25 cellular contexts compared by ENCODE assay signal in the genomic region with DNA sequence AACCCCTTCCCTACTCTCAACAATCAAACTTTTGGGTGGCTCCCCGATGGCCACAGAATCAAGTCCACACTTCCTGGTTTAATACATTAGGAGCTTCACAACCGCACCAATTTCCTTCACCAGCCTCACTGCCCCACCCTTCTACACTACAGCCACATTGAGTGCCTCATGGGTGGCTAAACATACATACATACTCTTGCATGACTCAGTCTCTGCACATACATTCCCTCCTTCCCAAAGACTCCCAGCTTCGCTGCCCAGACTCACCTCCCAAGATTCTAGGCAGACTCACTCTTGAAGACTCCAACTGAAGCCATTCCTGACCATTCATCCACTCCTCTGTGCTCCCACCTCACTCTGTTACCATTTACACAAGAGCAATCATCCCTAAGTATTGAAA.
DNase-seq lines count a peak whose midpoint lies in the region; ATAC-seq and TF ChIP-seq lines count a peak whose summit lies in the region.
"Had no signal": no experiment of that assay in that cellular context is flagged by ENCODE, and none has a peak within 500 bp of the region (broad histone marks: within the 10 kb centered on the region; RNA-seq: fewer than 3 reads in every experiment).

No MANE protein-coding gene starts in this region.

- H3K4me3 ChIP-seq in astrocyte of the spinal cord (ENCODE audit: low read depth, low read length) = no peak overlapping the region
- H3K4me3 ChIP-seq: K562, SJCRH30, upper lobe of left lung had no signal

- no peak for DNase-seq in stimulated activated naive CD8-positive, alpha-beta T cell treated with anti-CD3 and anti-CD28 coated beads, Interleukin-15, amount 100 ng/mL, for 72 hours
- no peak for DNase-seq in stimulated activated naive CD8-positive, alpha-beta T cell treated with anti-CD3 and anti-CD28 coated beads, Interleukin-15, Interleukin-2, amounts not matched to agents 100 U/mL and 50 U/mL, for 24 hours
- DNase-seq in astrocyte of the spinal cord (ENCODE audit: low read depth, low spot score) (peak; percentile 22), kidney tubule cell (ENCODE audit: low spot score) (peak; percentile 57), DMS114 treated with DMSO at 0.1 percent for 48 hours (lab: John Stamatoyannopoulos, UW; ENCODE audit: unreplicated experiment) (no peak), NCI-H82 treated with DMSO at 0.1 percent for 48 hours (lab: John Stamatoyannopoulos, UW; ENCODE audit: unreplicated experiment) (no peak), NCI-H1436 (lab: John Stamatoyannopoulos, UW) (no peak)
- DNase-seq: 8988T; activated CD4-positive, alpha-beta T cell treated with anti-CD3 and anti-CD28 coated beads, Interleukin-2, amount 50 U/mL, for 1 hour; activated CD8-positive, alpha-beta memory T cell treated with anti-CD3 and anti-CD28 coated beads, Interleukin-2, amount 50 U/mL, for 4 hours; activated naive CD8-positive, alpha-beta T cell treated with anti-CD3 and anti-CD28 coated beads, Interleukin-2, amount 10 ng/mL, durations not matched to agents 7 days and 5 days; AML-193; kidney glomerular epithelial cell; mesendoderm; naive thymus-derived CD8-positive, alpha-beta T cell; NCI-H1694 treated with DMSO at 0.1 percent for 48 hours; posterior cingulate gyrus; SJCRH30; upper lobe of left lung; WERI-Rb-1 had no signal

- H3K9me3 Mint-ChIP-seq in stimulated activated naive CD8-positive, alpha-beta T cell treated with anti-CD3 and anti-CD28 coated beads, Interleukin-15, amount 100 ng/mL, for 72 hours = peaks cover 0 to 7% of the 10 kb centered on the region in 2 donors
- H3K9me3 Mint-ChIP-seq: T-helper 1 cell treated with Interleukin-12 subunit alpha and Interleukin-12 subunit beta and Interleukin-4 antibody, amounts not matched to agents 30 μg/mL and 1 μg/mL, for 36 hours had no signal

- in situ Hi-C loops in astrocyte of the spinal cord (cut with HindIII; ENCODE audit: low sequenced_read_pairs) = no loop called here

- H3K27me3 Mint-ChIP-seq in stimulated activated naive CD8-positive, alpha-beta T cell treated with anti-CD3 and anti-CD28 coated beads, Interleukin-15, amount 100 ng/mL, for 72 hours = no peaks in the 10 kb centered on the region
- H3K27me3 Mint-ChIP-seq: activated naive CD8-positive, alpha-beta T cell treated with anti-CD3 and anti-CD28 coated beads, Interleukin-2, amount 10 ng/mL, durations not matched to agents 7 days and 5 days; naive thymus-derived CD8-positive, alpha-beta T cell had no signal

- TF ChIP-seq CTCF in astrocyte of the spinal cord (IDR thresholded peaks at IDR 0.05; ENCODE audit: low read depth, low read length) = no peak

- H3K4me1 Mint-ChIP-seq in stimulated activated naive CD8-positive, alpha-beta T cell treated with anti-CD3 and anti-CD28 coated beads, Interleukin-15, amount 100 ng/mL, for 72 hours = peaks cover 8% of the 10 kb centered on the region

- no peak overlapping the region for H3K4me3 Mint-ChIP-seq in stimulated activated naive CD8-positive, alpha-beta T cell treated with anti-CD3 and anti-CD28 coated beads, Interleukin-15, amount 100 ng/mL, for 72 hours
- H3K4me3 Mint-ChIP-seq: activated naive CD8-positive, alpha-beta T cell treated with anti-CD3 and anti-CD28 coated beads, Interleukin-2, amount 10 ng/mL, durations not matched to agents 7 days and 5 days; naive thymus-derived CD8-positive, alpha-beta T cell; T-helper 1 cell treated with Interleukin-12 subunit alpha and Interleukin-12 subunit beta and Interleukin-4 antibody, amounts not matched to agents 30 μg/mL and 1 μg/mL, for 36 hours had no signal

- H3K27ac Mint-ChIP-seq in stimulated activated naive CD8-positive, alpha-beta T cell treated with anti-CD3 and anti-CD28 coated beads, Interleukin-15, amount 100 ng/mL, for 72 hours = peak overlapping the region; percentile 11 to 16
- H3K27ac Mint-ChIP-seq: activated naive CD8-positive, alpha-beta T cell treated with anti-CD3 and anti-CD28 coated beads, Interleukin-2, amount 10 ng/mL, durations not matched to agents 7 days and 5 days; activated T-helper 2 cell treated with anti-CD3 and anti-CD28 coated beads, Interferon-gamma antibody, Interleukin-2, Interleukin-4, amounts not matched to agents 10 μg/mL and 5 μg/mL and 100 μg/mL, durations not matched to agents 14 hours and 24 hours and 36 hours; naive thymus-derived CD8-positive, alpha-beta T cell; T-helper 1 cell treated with Interleukin-12 subunit alpha and Interleukin-12 subunit beta and Interleukin-4 antibody, amounts not matched to agents 30 μg/mL and 1 μg/mL, for 36 hours had no signal

- no peak for ATAC-seq in stimulated activated naive CD8-positive, alpha-beta T cell treated with anti-CD3 and anti-CD28 coated beads, Interleukin-15, amount 100 ng/mL, for 72 hours
- no peak for ATAC-seq in stimulated activated naive CD8-positive, alpha-beta T cell treated with anti-CD3 and anti-CD28 coated beads, Interleukin-15, Interleukin-2, amounts not matched to agents 100 U/mL and 50 U/mL, for 24 hours
- no peak for ATAC-seq in HG02981 (IDR thresholded peaks at IDR 0.05; ENCODE audit: unreplicated experiment)
- ATAC-seq: HCT116; K562; naive thymus-derived CD8-positive, alpha-beta T cell had no signal

Comparison
In these comparisons a context has a peak if more than half of its experiments do, and no peak if none do; other contexts are left out.
1. DNase-seq: peak in astrocyte of the spinal cord (single experiment) and kidney tubule cell (single experiment); none in stimulated activated naive CD8-positive, alpha-beta T cell treated with anti-CD3 and anti-CD28 coated beads, Interleukin-15, amount 100 ng/mL, for 72 hours (0 of 2), stimulated activated naive CD8-positive, alpha-beta T cell treated with anti-CD3 and anti-CD28 coated beads, Interleukin-15, Interleukin-2, amounts not matched to agents 100 U/mL and 50 U/mL, for 24 hours (single experiment), DMS114 treated with DMSO at 0.1 percent for 48 hours (single experiment), NCI-H82 treated with DMSO at 0.1 percent for 48 hours (single experiment) and NCI-H1436 (single experiment).